In genomic region chr7:23607130-23607529, GRCh38 we compare ENCODE assay signal across 16 cellular contexts. TPM values are rescaled to one million over a fixed set of nuclear protein-coding genes. Genes with fewer than 3 reads are reported as not detected.
A peak's percentile ranks its signal among the peaks of the same experiment; 100 is the strongest.
DNase-seq lines count a peak whose midpoint lies in the region; ATAC-seq, FAIRE-seq and TF ChIP-seq lines count a peak whose summit lies in the region.
"Had no signal": no experiment of that assay in that cellular context is flagged by ENCODE, and none has a peak within 500 bp of the region (broad histone marks: within the 10 kb centered on the region; RNA-seq: fewer than 3 reads in every experiment).

No MANE protein-coding gene starts in this region.

- no peak overlapping the region for H3K27ac ChIP-seq in K562 (ENCODE audit: extremely low read depth, low read depth, low read length)
- H3K27ac ChIP-seq: BLaER1 had no signal

- DNase-seq in NCI-H2171 treated with DMSO at 0.1 percent for 48 hours (lab: John Stamatoyannopoulos, UW) (peak; percentile 21), NCI-H2171 (lab: John Stamatoyannopoulos, UW) (no peak), NCI-H524 treated with DMSO at 0.1 percent for 48 hours (lab: John Stamatoyannopoulos, UW) (peak; percentile 85), K562 (ENCODE audit: extremely low read depth in 1 of 4, low spot score in 3 of 4) (peak; percentile 38 to 67 (median 49)), GM10248 (ENCODE audit: extremely low spot score) (no peak), HPDE6-E6E7 (ENCODE audit: extremely low spot score) (no peak)
- DNase-seq: 8988T; Calu3; CD4-positive, alpha-beta memory T cell; DMS79 treated with DMSO at 0.1 percent for 48 hours; GF-D8; H9 had no signal

- no peak for TF ChIP-seq EP300 in K562 (IDR thresholded peaks at IDR 0.05; ENCODE audit: low read length)

- intact Hi-C loops in K562 (cut with micrococcal nuclease) = no loop called here

- no peak for TF ChIP-seq POLR2A in K562 (conservative IDR thresholded peaks at IDR 0.05)

- no peaks in the 10 kb centered on the region; the same call in 1 of the 2 replicates for H3K9me3 ChIP-seq in K562 (replicated peaks; ENCODE audit: control insufficient read depth, insufficient read depth, low read depth, low read length)

- BruUV-seq in K562 (replicated peaks; lab: Mats Ljungman, UMichigan) = no TSS peak

- no peaks in the 10 kb centered on the region for H3K27me3 ChIP-seq in K562 (ENCODE audit: control insufficient read depth in 2 of 2, insufficient read depth in 2 of 2, low read length in 2 of 2)
- H3K27me3 ChIP-seq: BLaER1 had no signal

- no peaks in the 10 kb centered on the region for H3K36me3 ChIP-seq in K562 (ENCODE audit: control insufficient read depth, insufficient read depth, low read length)

- H2AFZ ChIP-seq in K562 (ENCODE audit: low read depth, low read length) = no peak overlapping the region

- H3K79me2 ChIP-seq in K562 (ENCODE audit: control insufficient read depth, insufficient read depth, low read length) = no peaks in the 10 kb centered on the region

- no peaks in the 10 kb centered on the region for H3K9me1 ChIP-seq in K562 (ENCODE audit: control insufficient read depth, insufficient read depth, low read length)

- H3K9ac ChIP-seq in K562 (ENCODE audit: insufficient read depth in 1 of 2, low read depth in 2 of 2, low read length in 2 of 2) = no peak overlapping the region
- H3K9ac ChIP-seq: BLaER1 had no signal

- FAIRE-seq in K562 (lab: Jason Lieb, UNC) = peak; percentile 48
- FAIRE-seq: GM12878, H1 had no signal

- no peaks in the 10 kb centered on the region for H4K20me1 ChIP-seq in K562 (replicated peaks; ENCODE audit: control insufficient read depth, insufficient read depth, low read length)
- H4K20me1 ChIP-seq: BLaER1 had no signal

- no peak overlapping the region for H3K4me2 ChIP-seq in K562 (ENCODE audit: insufficient read depth, low read length)
- H3K4me2 ChIP-seq: BLaER1 had no signal

- H3K4me3 ChIP-seq in K562 = no peak overlapping the region
- H3K4me3 ChIP-seq: BLaER1, GM12878 had no signal

- in situ Hi-C loops in K562 (cut with MboI) = no loop called here

- ATAC-seq in K562 (peak; percentile 79), HG03097 (IDR thresholded peaks at IDR 0.05; ENCODE audit: low FRiP score, unreplicated experiment) (no peak)
- ATAC-seq: GM12878 had no signal

- POLR2A ChIA-PET in K562 (lab: Yijun Ruan, JAX) = interaction anchor here (0.6 kb wide), 1 partner anchor 849 kb away, joined by 3 read pairs; no protein-coding TSS in a partner anchor
- POLR2A ChIA-PET in GM10248 (lab: Yijun Ruan, JAX) = no interaction called here

- H3K4me1 ChIP-seq in K562 (replicated peaks in 1 of 2; ENCODE audit: control insufficient read depth in 2 of 2, insufficient read depth in 2 of 2, low read length in 2 of 2) = peaks cover 0 to 9% of the 10 kb centered on the region in 2 experiments; a peak in 2 of 5 replicates
- H3K4me1 ChIP-seq: BLaER1 had no signal

- TF ChIP-seq RAD21 in K562 (CRISPR knock-in tag; conservative IDR thresholded peaks at IDR 0.05 in 1 of 2, IDR thresholded peaks at IDR 0.05 in 1 of 2) = no peak

- TF ChIP-seq CTCF in K562 (IDR thresholded peaks at IDR 0.05 in 2 of 3, conservative IDR thresholded peaks at IDR 0.05 in 1 of 3; ENCODE audit: insufficient read depth in 2 of 3, low read depth in 1 of 3, low read length in 3 of 3) (no peak), GM10248 (IDR thresholded peaks at IDR 0.05; ENCODE audit: control extremely low read depth, extremely low read depth, low read depth, missing control alignments) (no peak)

- CTCF ChIA-PET in K562 (lab: Yijun Ruan, JAX; ENCODE audit: low intra/inter-chr PET ratio) (no interaction called here), GM10248 (lab: Yijun Ruan, JAX) (interaction anchor here (2.0 to 3.8 kb wide), 2 partner anchors 9 to 90 kb away, joined by 6 to 18 read pairs; partner anchors contain the start of gene CCDC126)

TF ChIP-seq in K562, 482 proteins besides CTCF, POLR2A, EP300 and RAD21:
- TF ChIP-seq TAL1 (IDR thresholded peaks at IDR 0.05) (peak; percentile 32), TCF3 (CRISPR knock-in tag; IDR thresholded peaks at IDR 0.05) (peak; percentile 53), CBFA2T2 (conservative IDR thresholded peaks at IDR 0.05) (peak; percentile 17; the same call in 1 of the 2 replicates), TEAD4 (IDR thresholded peaks at IDR 0.05; ENCODE audit: low read length) (peak; percentile 52), TEAD4 (CRISPR knock-in tag; IDR thresholded peaks at IDR 0.05; ENCODE audit: borderline replicate concordance) (no peak), RBM39 (optimal IDR thresholded peaks at IDR 0.05; ENCODE audit: low read depth, low read length) (no peak), LCOR (CRISPR knock-in tag; IDR thresholded peaks at IDR 0.05) (no peak), NFYB (IDR thresholded peaks at IDR 0.05; ENCODE audit: extremely low read depth, insufficient read length) (peak; percentile 12), CBFA2T3 (IDR thresholded peaks at IDR 0.05) (peak; percentile 61), ZNF277 (CRISPR knock-in tag; IDR thresholded peaks at IDR 0.05; ENCODE audit: borderline replicate concordance) (no peak), ELF1 (tag; IDR thresholded peaks at IDR 0.05) (no peak), MEIS2 (IDR thresholded peaks at IDR 0.05; ENCODE audit: partially characterized antibody) (peak; percentile 6), NR2C2 (CRISPR knock-in tag; IDR thresholded peaks at IDR 0.05) (no peak), NR2C2 (tag; IDR thresholded peaks at IDR 0.05) (peak; percentile 23; the same call in 1 of the 2 replicates), ARID1B (IDR thresholded peaks at IDR 0.05) (peak; percentile 37), NRF1 (conservative IDR thresholded peaks at IDR 0.05 in 1 of 2, IDR thresholded peaks at IDR 0.05 in 1 of 2) (no peak), KDM5B (IDR thresholded peaks at IDR 0.05; ENCODE audit: insufficient replicate concordance, low read depth, low read length) (no peak)
- TF ChIP-seq, protein P1, sequence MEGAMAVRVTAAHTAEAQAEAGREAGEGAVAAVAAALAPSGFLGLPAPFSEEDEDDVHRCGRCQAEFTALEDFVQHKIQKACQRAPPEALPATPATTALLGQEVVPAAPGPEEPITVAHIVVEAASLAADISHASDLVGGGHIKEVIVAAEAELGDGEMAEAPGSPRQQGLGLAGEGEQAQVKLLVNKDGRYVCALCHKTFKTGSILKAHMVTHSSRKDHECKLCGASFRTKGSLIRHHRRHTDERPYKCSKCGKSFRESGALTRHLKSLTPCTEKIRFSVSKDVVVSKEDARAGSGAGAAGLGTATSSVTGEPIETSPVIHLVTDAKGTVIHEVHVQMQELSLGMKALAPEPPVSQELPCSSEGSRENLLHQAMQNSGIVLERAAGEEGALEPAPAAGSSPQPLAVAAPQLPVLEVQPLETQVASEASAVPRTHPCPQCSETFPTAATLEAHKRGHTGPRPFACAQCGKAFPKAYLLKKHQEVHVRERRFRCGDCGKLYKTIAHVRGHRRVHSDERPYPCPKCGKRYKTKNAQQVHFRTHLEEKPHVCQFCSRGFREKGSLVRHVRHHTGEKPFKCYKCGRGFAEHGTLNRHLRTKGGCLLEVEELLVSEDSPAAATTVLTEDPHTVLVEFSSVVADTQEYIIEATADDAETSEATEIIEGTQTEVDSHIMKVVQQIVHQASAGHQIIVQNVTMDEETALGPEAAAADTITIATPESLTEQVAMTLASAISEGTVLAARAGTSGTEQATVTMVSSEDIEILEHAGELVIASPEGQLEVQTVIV (CRISPR knock-in tag; IDR thresholded peaks at IDR 0.05; ENCODE audit: borderline replicate concordance) = no peak
- TF ChIP-seq, protein P2, sequence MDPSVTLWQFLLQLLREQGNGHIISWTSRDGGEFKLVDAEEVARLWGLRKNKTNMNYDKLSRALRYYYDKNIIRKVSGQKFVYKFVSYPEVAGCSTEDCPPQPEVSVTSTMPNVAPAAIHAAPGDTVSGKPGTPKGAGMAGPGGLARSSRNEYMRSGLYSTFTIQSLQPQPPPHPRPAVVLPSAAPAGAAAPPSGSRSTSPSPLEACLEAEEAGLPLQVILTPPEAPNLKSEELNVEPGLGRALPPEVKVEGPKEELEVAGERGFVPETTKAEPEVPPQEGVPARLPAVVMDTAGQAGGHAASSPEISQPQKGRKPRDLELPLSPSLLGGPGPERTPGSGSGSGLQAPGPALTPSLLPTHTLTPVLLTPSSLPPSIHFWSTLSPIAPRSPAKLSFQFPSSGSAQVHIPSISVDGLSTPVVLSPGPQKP (CRISPR knock-in tag; IDR thresholded peaks at IDR 0.05) = no peak

RNA-seq across cellular contexts. Expression of gene CCDC126, which starts 9.9 kb away (rescaled TPM):
- total RNA-seq in K562 (2011; cell fraction: chromatin; rRNA removed; ENCODE audit: low replicate concordance) = 6.0 and 13.2 TPM in 2 replicates
- 5.0 and 5.3 TPM in 2 replicates for total RNA-seq in K562 (2011; cell fraction: nucleolus; rRNA removed)
- 6.1 and 10.1 TPM in 2 replicates for total RNA-seq in K562 (2011; cell fraction: nucleoplasm; rRNA removed)
- 3.0 and 6.5 TPM in 2 replicates for total RNA-seq in K562 (2014; rRNA removed)
- 5.8 and 6.4 TPM in 2 replicates for total RNA-seq in K562 (2014; rRNA removed; fragmentation: Illumina TruSeq; extraction: Trizol)
- 6.1 and 7.5 TPM in 2 replicates for total RNA-seq in K562 (2015; rRNA removed; fragmentation: Illumina TruSeq; extraction: Trizol)
- 5.2 TPM in 2 replicates for total RNA-seq in K562 (2021)
- 3.1 and 3.6 TPM in 2 replicates for polyA plus RNA-seq in K562 (2011; rRNA removed)
- polyA plus RNA-seq in K562 (2011; cell fraction: cytosol; rRNA removed) = 1.6 and 2.4 TPM in 2 replicates
- polyA plus RNA-seq in K562 (2011; cell fraction: nucleus; rRNA removed) = 2.7 TPM in 2 replicates
- 3.8 and 4.3 TPM in 2 replicates for polyA plus RNA-seq in K562 (2012)
- 4.5 and 4.7 TPM in 2 replicates for polyA plus RNA-seq in K562 (2014; fragmentation: Illumina TruSeq; extraction: Trizol)
- polyA plus RNA-seq in K562 (2014; fragmentation: Nextera tagmentation; extraction: Ambion mirVana) = 10 to 100 TPM; 14.3 to 16.2 TPM
- 3.9 and 4.3 TPM in 2 replicates for polyA plus RNA-seq in K562 (2014; rRNA removed)
- 8.1 and 9.8 TPM in 2 replicates for polyA minus RNA-seq in K562 (2011; rRNA and poly(A)+ RNA removed)
- polyA minus RNA-seq in K562 (2011; cell fraction: cytosol; rRNA and poly(A)+ RNA removed) = 2.3 and 3.3 TPM in 2 replicates
- polyA minus RNA-seq in K562 (2011; cell fraction: nucleus; rRNA and poly(A)+ RNA removed) = 3.8 and 5.1 TPM in 2 replicates

Comparison
In these comparisons a context has a peak if more than half of its experiments do, and no peak if none do; other contexts are left out.
1. DNase-seq: peak in NCI-H2171 treated with DMSO at 0.1 percent for 48 hours (single experiment), NCI-H524 treated with DMSO at 0.1 percent for 48 hours (single experiment) and K562 (4 of 4); none in NCI-H2171 (single experiment), GM10248 (single experiment) and HPDE6-E6E7 (single experiment).